ENCODE assay signal across 26 cellular contexts in genomic region chr13:28447989-28448388, GRCh38. TPM values are rescaled to one million over a fixed set of nuclear protein-coding genes. Genes with fewer than 3 reads are reported as not detected.
A peak's percentile ranks its signal among the peaks of the same experiment; 100 is the strongest.
DNase-seq lines count a peak whose midpoint lies in the region; ATAC-seq, FAIRE-seq and TF ChIP-seq lines count a peak whose summit lies in the region.
"Had no signal": no experiment of that assay in that cellular context is flagged by ENCODE, and none has a peak within 500 bp of the region (broad histone marks: within the 10 kb centered on the region; RNA-seq: fewer than 3 reads in every experiment).

No MANE protein-coding gene starts in this region.

- H4K20me1 ChIP-seq in HepG2 (ENCODE audit: insufficient read depth, low read length) (no peaks in the 10 kb centered on the region), GM12878 (ENCODE audit: control insufficient read depth, insufficient read depth) (no peaks in the 10 kb centered on the region), H1 (replicated peaks in 1 of 2; ENCODE audit: control insufficient read depth in 1 of 2, insufficient read depth in 2 of 2, low read length in 2 of 2) (no peaks in the 10 kb centered on the region), smooth muscle cell (ENCODE audit: low read depth) (peaks cover 96% of the 10 kb centered on the region)
- H4K20me1 ChIP-seq: BLaER1 treated with 17β-estradiol and CSF1 and Interleukin-3, amounts not matched to agents 10 nM and 100 nM had no signal

- H3K4me3 ChIP-seq in HepG2 (replicated peaks in 1 of 3; ENCODE audit: insufficient read depth in 1 of 3, low read depth in 2 of 3, low read length in 3 of 3), result no peak overlapping the region
- no peak overlapping the region for H3K4me3 ChIP-seq in right lobe of liver
- no peak overlapping the region for H3K4me3 ChIP-seq in GM12878
- peak overlapping the region in 1 of 4 experiments; percentile 2; a peak in 1 of 8 replicates for H3K4me3 ChIP-seq in H1 (ENCODE audit: extremely low read depth in 1 of 4, insufficient read depth in 2 of 4, low read depth in 3 of 4, low read length in 4 of 4)
- H3K4me3 ChIP-seq in smooth muscle cell, result no peak overlapping the region
- H3K4me3 ChIP-seq: A549; BLaER1 treated with 17β-estradiol and CSF1 and Interleukin-3, amounts not matched to agents 10 nM and 100 nM had no signal

- H3K23me2 ChIP-seq in H1 (ENCODE audit: low read depth, low read length), result no peaks in the 10 kb centered on the region

- H3F3A ChIP-seq in smooth muscle cell (ENCODE audit: low read depth), result peaks cover 59% of the 10 kb centered on the region

- TF ChIP-seq POLR2A in HepG2 (IDR thresholded peaks at IDR 0.05; ENCODE audit: insufficient read depth in 1 of 2, low read depth in 2 of 2, low read length in 2 of 2) (no peak), right lobe of liver (IDR thresholded peaks at IDR 0.05) (no peak), GM12878 (IDR thresholded peaks at IDR 0.05; ENCODE audit: low read depth, low read length) (no peak), H1 (IDR thresholded peaks at IDR 0.05; ENCODE audit: control extremely low read depth in 1 of 2, low read depth in 2 of 2, low read length in 2 of 2) (no peak)

- H4K91ac ChIP-seq in H1 (replicated peaks; ENCODE audit: insufficient read length, low read length), result no peak overlapping the region

- H3K27ac ChIP-seq in HepG2 (ENCODE audit: extremely low read length, insufficient read depth, low read length) (no peak overlapping the region), right lobe of liver (no peak overlapping the region), GM12878 (ENCODE audit: control insufficient read depth, insufficient read depth) (no peak overlapping the region), H1 (ENCODE audit: low read depth, low read length) (no peak overlapping the region), smooth muscle cell (ENCODE audit: low read depth) (peak overlapping the region; percentile 37)
- H3K27ac ChIP-seq: 22Rv1; A549; BLaER1 treated with 17β-estradiol and CSF1 and Interleukin-3, amounts not matched to agents 10 nM and 100 nM; C4-2B had no signal

- H3K14ac ChIP-seq in H1 (ENCODE audit: insufficient read length), result no peak overlapping the region

- H2BK5ac ChIP-seq in H1 (ENCODE audit: low read depth, low read length), result no peak overlapping the region

- no peak overlapping the region for H3K56ac ChIP-seq in H1 (replicated peaks; ENCODE audit: insufficient read length, low read depth, low read length)

- no peak overlapping the region for H2BK120ac ChIP-seq in H1 (replicated peaks; ENCODE audit: low read depth, low read length)

- H3K18ac ChIP-seq in H1 (ENCODE audit: extremely low read depth, low read length), result no peak overlapping the region

- no TSS peak for BruUV-seq in HepG2 (replicated peaks; lab: Mats Ljungman, UMichigan)
- no TSS peak for BruUV-seq in GM12878 (replicated peaks; lab: Mats Ljungman, UMichigan)

- H3K9me3 ChIP-seq in HepG2 (ENCODE audit: low read length) (peaks cover 4% of the 10 kb centered on the region; the same call in 1 of the 2 replicates), right lobe of liver (no peaks in the 10 kb centered on the region), GM12878 (replicated peaks; ENCODE audit: control insufficient read depth, insufficient read depth, low read length) (0 out of 3 replicates have a peak, but pooled peaks cover 3% of the 10 kb centered on the region), H1 (ENCODE audit: insufficient read depth in 2 of 2, low read depth in 1 of 2, low read length in 1 of 2) (peaks cover 14 to 15% of the 10 kb centered on the region in 2 experiments), smooth muscle cell (replicated peaks; ENCODE audit: low read depth) (no peaks in the 10 kb centered on the region)
- H3K9me3 ChIP-seq: A549 had no signal

- H3K27me3 ChIP-seq in HepG2 (ENCODE audit: control insufficient read depth in 1 of 2, insufficient read depth in 2 of 2, low read length in 2 of 2), result no peaks in the 10 kb centered on the region
- no peaks in the 10 kb centered on the region for H3K27me3 ChIP-seq in right lobe of liver
- H3K27me3 ChIP-seq in GM12878 (replicated peaks in 1 of 2; ENCODE audit: control insufficient read depth in 2 of 2, insufficient read depth in 2 of 2, low read length in 1 of 2), result no peaks in the 10 kb centered on the region
- H3K27me3 ChIP-seq in H1 (replicated peaks in 1 of 4; ENCODE audit: control insufficient read depth in 3 of 4, extremely low read depth in 1 of 4, insufficient read depth in 3 of 4, low read length in 3 of 4), result no peaks in the 10 kb centered on the region
- no peaks in the 10 kb centered on the region for H3K27me3 ChIP-seq in smooth muscle cell (ENCODE audit: low read depth)
- H3K27me3 ChIP-seq: BLaER1 treated with 17β-estradiol and CSF1 and Interleukin-3, amounts not matched to agents 10 nM and 100 nM had no signal

- DNase-seq in HepG2 (ENCODE audit: low spot score) (no peak), right lobe of liver (no peak), GM12878 (ENCODE audit: low read depth, low spot score) (no peak), H1 (ENCODE audit: low read depth in 1 of 2, low spot score in 2 of 2) (no peak), smooth muscle cell (lab: John Stamatoyannopoulos, UW; ENCODE audit: unreplicated experiment) (no peak), CD1c-positive myeloid dendritic cell (ENCODE audit: extremely low spot score) (no peak)
- no peak for DNase-seq in NK-92 treated with Interleukin-12 subunit alpha and Interleukin-12 subunit beta, amount 100 ng/mL, for 24 hours (lab: John Stamatoyannopoulos, UW)
- DNase-seq: AML-193; CD4-positive, alpha-beta memory T cell; CD4-positive, CD25-positive, alpha-beta regulatory T cell; CD8-positive, alpha-beta memory T cell; COR-L47; DMS 273 treated with DMSO at 0.1 percent for 48 hours; DMS153; DMS53; DMS79; DND-41; EL; GDM1 had no signal

- TF ChIP-seq EP300 in HepG2 (IDR thresholded peaks at IDR 0.05; ENCODE audit: low read depth in 2 of 2, low read length in 2 of 2), result no peak
- TF ChIP-seq EP300 in HepG2 (CRISPR knock-in tag; IDR thresholded peaks at IDR 0.05; ENCODE audit: borderline replicate concordance), result no peak
- no peak for TF ChIP-seq EP300 in GM12878 (IDR thresholded peaks at IDR 0.05; ENCODE audit: borderline replicate concordance in 1 of 2, control insufficient read depth in 1 of 2, low read depth in 2 of 2, low read length in 2 of 2)
- TF ChIP-seq EP300 in H1 (IDR thresholded peaks at IDR 0.05; ENCODE audit: borderline replicate concordance in 1 of 2, low read depth in 2 of 2, low read length in 2 of 2), result no peak

- ATAC-seq in HepG2, result no peak
- ATAC-seq in right lobe of liver, result no peak
- ATAC-seq in GM12878, result no peak
- no peak for ATAC-seq in GM19023 (IDR thresholded peaks at IDR 0.05; ENCODE audit: unreplicated experiment)
- ATAC-seq: A549 had no signal

- in situ Hi-C loops in HepG2 (cut with HindIII; ENCODE audit: extremely low pct_ligation_motif_present, low pct_unique_long_range_greater_than_20kb) (no loop called here), GM12878 (cut with MboI) (no loop called here)

- H2AK5ac ChIP-seq in H1 (ENCODE audit: low read depth, low read length), result no peak overlapping the region

- H3K79me2 ChIP-seq in HepG2 (ENCODE audit: insufficient read depth, low read length) (no peaks in the 10 kb centered on the region), GM12878 (ENCODE audit: control insufficient read depth, insufficient read depth, low read length) (no peaks in the 10 kb centered on the region), H1 (ENCODE audit: control insufficient read depth in 1 of 2, insufficient read depth in 2 of 2, low read length in 2 of 2) (peaks cover 0 to 81% of the 10 kb centered on the region in 2 experiments; a peak in 2 of 4 replicates), smooth muscle cell (ENCODE audit: low read depth) (peaks cover 90% of the 10 kb centered on the region)

- no peak overlapping the region for H2BK15ac ChIP-seq in H1 (ENCODE audit: low read length)

- H3K36me3 ChIP-seq in HepG2 (replicated peaks in 1 of 2; ENCODE audit: control insufficient read depth in 1 of 2, insufficient read depth in 2 of 2, low read length in 2 of 2) (no peaks in the 10 kb centered on the region), right lobe of liver (no peaks in the 10 kb centered on the region), GM12878 (ENCODE audit: control insufficient read depth in 2 of 2, insufficient read depth in 2 of 2, low read length in 1 of 2) (no peaks in the 10 kb centered on the region), H1 (ENCODE audit: control insufficient read depth in 2 of 4, insufficient read depth in 4 of 4, low read length in 3 of 4) (peaks cover 0 to 53% (median 28%) of the 10 kb centered on the region in 4 experiments; a peak in 5 of 8 replicates), smooth muscle cell (ENCODE audit: low read depth) (peaks cover 35% of the 10 kb centered on the region)

- no peaks in the 10 kb centered on the region for H3K4me1 ChIP-seq in HepG2 (ENCODE audit: insufficient read depth, low read length)
- no peaks in the 10 kb centered on the region for H3K4me1 ChIP-seq in right lobe of liver
- H3K4me1 ChIP-seq in GM12878 (ENCODE audit: control insufficient read depth, insufficient read depth, low read length), result peaks cover 4% of the 10 kb centered on the region
- peaks cover 2 to 12% (median 8%) of the 10 kb centered on the region in 4 experiments for H3K4me1 ChIP-seq in H1 (replicated peaks in 1 of 4; ENCODE audit: control insufficient read depth in 3 of 4, insufficient read depth in 4 of 4, low read length in 3 of 4)
- H3K4me1 ChIP-seq in smooth muscle cell (ENCODE audit: low read depth), result no peaks in the 10 kb centered on the region
- H3K4me1 ChIP-seq: A549 had no signal

- H2AFZ ChIP-seq in HepG2 (ENCODE audit: low read length) (no peak overlapping the region), GM12878 (ENCODE audit: control insufficient read depth, low read depth, low read length) (no peak overlapping the region), H1 (ENCODE audit: low read length) (no peak overlapping the region), smooth muscle cell (ENCODE audit: low read depth) (no peak overlapping the region)

- H4K5ac ChIP-seq in H1 (ENCODE audit: insufficient read length, low read depth, low read length), result no peak overlapping the region

- H3K4me2 ChIP-seq in HepG2 (ENCODE audit: low read depth, low read length) (no peak overlapping the region), GM12878 (ENCODE audit: control insufficient read depth, insufficient read depth) (no peak overlapping the region), H1 (ENCODE audit: insufficient read depth in 1 of 2, low read depth in 2 of 2, low read length in 2 of 2) (no peak overlapping the region), smooth muscle cell (no peak overlapping the region)
- H3K4me2 ChIP-seq: A549; BLaER1 treated with 17β-estradiol and CSF1 and Interleukin-3, amounts not matched to agents 10 nM and 100 nM had no signal

- H3K79me1 ChIP-seq in H1 (ENCODE audit: low read depth, low read length), result peaks cover 5% of the 10 kb centered on the region; the same call in 1 of the 2 replicates

- FAIRE-seq in HepG2 (lab: Jason Lieb, UNC) (no peak), GM12878 (lab: Jason Lieb, UNC) (peak; percentile 41), H1 (lab: Jason Lieb, UNC) (peak; percentile 52)
- FAIRE-seq: A549, GM12891 had no signal

- H3K9ac ChIP-seq in HepG2 (ENCODE audit: insufficient read depth, low read depth, low read length) (no peak overlapping the region), GM12878 (ENCODE audit: control insufficient read depth, insufficient read depth, low read length) (no peak overlapping the region), H1 (replicated peaks in 1 of 4; ENCODE audit: extremely low read depth in 1 of 4, low read depth in 3 of 4, low read length in 3 of 4) (no peak overlapping the region), smooth muscle cell (ENCODE audit: low read depth) (no peak overlapping the region)
- H3K9ac ChIP-seq: BLaER1 treated with 17β-estradiol and CSF1 and Interleukin-3, amounts not matched to agents 10 nM and 100 nM had no signal

- intact Hi-C loops in HepG2 (cut with micrococcal nuclease; ENCODE audit: unreplicated experiment) (no loop called here), right lobe of liver (cut with DNase I) (no loop called here), GM12878 (cut with micrococcal nuclease; ENCODE audit: unreplicated experiment) (no loop called here)

- H2BK20ac ChIP-seq in H1 (ENCODE audit: low read length), result no peak overlapping the region

- TF ChIP-seq RAD21 in HepG2 (CRISPR knock-in tag; IDR thresholded peaks at IDR 0.05), result no peak
- TF ChIP-seq RAD21 in GM12878 (IDR thresholded peaks at IDR 0.05; ENCODE audit: insufficient read depth, low read depth, low read length), result no peak
- TF ChIP-seq RAD21 in H1 (IDR thresholded peaks at IDR 0.05 in 1 of 2, conservative IDR thresholded peaks at IDR 0.05 in 1 of 2; ENCODE audit: low read depth in 2 of 2, low read length in 2 of 2), result no peak

- no peak overlapping the region for H3K23ac ChIP-seq in H1 (ENCODE audit: insufficient read length)

- POLR2A ChIA-PET in HepG2 (lab: Yijun Ruan, JAX) (no interaction called here), GM12878 (lab: Charles Lee) (interaction anchor here (0.5 to 0.6 kb wide), 2 partner anchors 9 to 57 kb away, joined by 3 to 5 read pairs; no protein-coding TSS in a partner anchor), H1 (lab: Charles Lee; ENCODE audit: partially characterized antibody) (interaction anchor here (1.1 kb wide), 3 partner anchors 9 to 47 kb away, joined by 3 to 4 read pairs (median 3); partner anchors contain the start of gene FLT1)

- CTCF ChIA-PET in HepG2 (lab: Yijun Ruan, JAX; ENCODE audit: low intra/inter-chr PET ratio, low total read pairs) (no interaction called here), GM12878 (lab: Yijun Ruan, JAX) (no interaction called here), H1 (lab: Charles Lee; ENCODE audit: partially characterized antibody) (interaction anchor here (2.0 kb wide), 1 partner anchor 9 kb away, joined by 7 read pairs; no protein-coding TSS in a partner anchor)

- H4K8ac ChIP-seq in H1 (ENCODE audit: extremely low read depth, insufficient read depth, low read length), result no peak overlapping the region

- SMC1A ChIA-PET in GM12878 (lab: Charles Lee; ENCODE audit: uncharacterized antibody, unreplicated experiment), result interaction anchor here (0.6 kb wide), 1 partner anchor 13 kb away, joined by 3 read pairs; no protein-coding TSS in a partner anchor

- TF ChIP-seq CTCF in HepG2 (CRISPR knock-in tag; IDR thresholded peaks at IDR 0.05) (no peak), right lobe of liver (IDR thresholded peaks at IDR 0.05) (no peak), GM12878 (IDR thresholded peaks at IDR 0.05 in 2 of 3, conservative IDR thresholded peaks at IDR 0.05 in 1 of 3; ENCODE audit: control insufficient read depth in 2 of 3, extremely low read depth in 1 of 3, insufficient read depth in 1 of 3, low read depth in 3 of 3, low read length in 3 of 3) (no peak), H1 (IDR thresholded peaks at IDR 0.05; ENCODE audit: control extremely low read depth in 1 of 3, insufficient read depth in 1 of 3, low read depth in 1 of 3, low read length in 3 of 3) (no peak), smooth muscle cell (IDR thresholded peaks at IDR 0.05; ENCODE audit: borderline replicate concordance, insufficient read depth, poor library complexity, severe bottlenecking) (no peak)

- RAD21 ChIA-PET in GM12878 (lab: Charles Lee; ENCODE audit: unreplicated experiment), result interaction anchor here (0.6 kb wide), 1 partner anchor 79 kb away, joined by 3 read pairs; no protein-coding TSS in a partner anchor

- no peak overlapping the region for H2BK12ac ChIP-seq in H1 (ENCODE audit: low read depth, low read length)

- no peak overlapping the region for H3K4ac ChIP-seq in H1 (replicated peaks; ENCODE audit: insufficient read length, low read depth, low read length)

RNA-seq across cellular contexts. Expression of gene FLT1, which starts 46.9 kb away (rescaled TPM):
- total RNA-seq in HepG2 (2016; rRNA removed; fragmentation: Illumina TruSeq; extraction: Trizol), result 0.02 TPM in 1 of 2 replicates, not detected in the other
- not detected in 2 replicates for total RNA-seq in HepG2 (2016; cell fraction: cytosol; rRNA removed; fragmentation: Illumina TruSeq; extraction: Trizol; ENCODE audit: low read depth)
- not detected in 2 replicates for total RNA-seq in HepG2 (2016; cell fraction: insoluble cytoplasmic fraction; rRNA removed; fragmentation: Illumina TruSeq; extraction: Trizol)
- not detected in 2 replicates for total RNA-seq in HepG2 (2016; cell fraction: membrane; rRNA removed; fragmentation: Illumina TruSeq; extraction: Trizol)
- total RNA-seq in HepG2 (2016; cell fraction: nucleus; rRNA removed; fragmentation: Illumina TruSeq; extraction: Trizol), result not detected in 2 replicates
- polyA plus RNA-seq in HepG2 (2011; rRNA removed), result not detected in 2 replicates
- 0.03 TPM in 1 of 2 replicates, not detected in the other for polyA plus RNA-seq in HepG2 (2011; cell fraction: cytosol; rRNA removed)
- polyA plus RNA-seq in HepG2 (2011; cell fraction: nucleus; rRNA removed), result not detected in 2 replicates
- polyA plus RNA-seq in HepG2 (2012), result not detected in 2 replicates
- polyA plus RNA-seq in HepG2 (2016; cell fraction: cytosol; fragmentation: Illumina TruSeq; extraction: Trizol; ENCODE audit: low read depth), result not detected in 2 replicates
- polyA plus RNA-seq in HepG2 (2016; cell fraction: insoluble cytoplasmic fraction; fragmentation: Illumina TruSeq; extraction: Trizol; ENCODE audit: low read depth), result not detected in 2 replicates
- not detected in 2 replicates for polyA plus RNA-seq in HepG2 (2016; cell fraction: membrane; fragmentation: Illumina TruSeq; extraction: Trizol; ENCODE audit: low read depth)
- polyA plus RNA-seq in HepG2 (2016; cell fraction: nucleus; fragmentation: Illumina TruSeq; extraction: Trizol; ENCODE audit: insufficient read depth, low read depth), result not detected in 2 replicates
- not detected in 2 replicates for polyA minus RNA-seq in HepG2 (2011; rRNA and poly(A)+ RNA removed; ENCODE audit: low replicate concordance)
- not detected in 2 replicates for polyA minus RNA-seq in HepG2 (2011; cell fraction: cytosol; rRNA and poly(A)+ RNA removed)
- polyA minus RNA-seq in HepG2 (2011; cell fraction: nucleus; rRNA and poly(A)+ RNA removed), result not detected in 2 replicates
- 10 to 100 TPM; 10.6 to 66.4 (median 20.5) TPM for total RNA-seq in right lobe of liver
- 9.2 and 9.6 TPM in 2 replicates for total RNA-seq in GM12878 (2013; cell fraction: nucleolus; rRNA removed)
- 0.68 and 1.2 TPM in 2 replicates for total RNA-seq in GM12878 (2014; rRNA removed)
- total RNA-seq in GM12878 (2014; rRNA removed; fragmentation: Illumina TruSeq; extraction: Trizol), result 1.5 and 1.6 TPM in 2 replicates
- total RNA-seq in GM12878 (2021), result 0.87 and 1.2 TPM in 2 replicates
- polyA plus RNA-seq in GM12878 (2011; ENCODE audit: low read depth), result 0.79 TPM
- 5.6 and 8.6 TPM in 2 replicates for polyA plus RNA-seq in GM12878 (2011; rRNA removed)
- polyA plus RNA-seq in GM12878 (2011; cell fraction: cytosol; rRNA removed), result 2.8 and 2.9 TPM in 2 replicates
- polyA plus RNA-seq in GM12878 (2011; cell fraction: nucleus; rRNA removed), result 4.7 and 5.0 TPM in 2 replicates
- polyA plus RNA-seq in GM12878 (2012), result 1.1 and 2.4 TPM in 2 replicates
- 1.1 TPM in 2 replicates for polyA plus RNA-seq in GM12878 (2014; fragmentation: Illumina TruSeq; extraction: Trizol)
- polyA plus RNA-seq in GM12878 (2014; fragmentation: Nextera tagmentation; extraction: Ambion mirVana), result under 1 TPM; 0.55 to 0.60 TPM
- 0.81 and 1.2 TPM in 2 replicates for polyA plus RNA-seq in GM12878 (2014; rRNA removed)
- polyA plus RNA-seq in GM12878 (2016; fragmentation: Nextera tagmentation; extraction: Ambion mirVana), result under 1 TPM; 0.82 to 0.87 TPM
- polyA minus RNA-seq in GM12878 (2011; rRNA and poly(A)+ RNA removed), result 7.6 and 13.3 TPM in 2 replicates
- 3.0 and 4.4 TPM in 2 replicates for polyA minus RNA-seq in GM12878 (2011; cell fraction: cytosol; rRNA and poly(A)+ RNA removed)
- 4.4 and 5.3 TPM in 2 replicates for polyA minus RNA-seq in GM12878 (2011; cell fraction: nucleus; rRNA and poly(A)+ RNA removed)
- total RNA-seq in H1 (2021; fragmentation: NEBNext Ultra II Directional; extraction: Animal tissue kit (Norgen Biotek cat#: 25700)), result 82.1 and 90.2 TPM in 2 replicates
- 19.7 and 25.3 TPM in 2 replicates for polyA plus RNA-seq in H1 (2011; rRNA removed)
- 23.1 TPM for polyA plus RNA-seq in H1 (2011; cell fraction: cytosol; rRNA removed)
- polyA plus RNA-seq in H1 (2011; cell fraction: nucleus; rRNA removed), result 64.4 TPM
- 31.7 to 56.7 TPM (median 41.7 TPM) in 4 replicates for polyA plus RNA-seq in H1 (2012, experiment 1 of 2)
- 3.4 TPM for polyA plus RNA-seq in H1 (2012, experiment 2 of 2)
- polyA plus RNA-seq in H1 (2013, experiment 1 of 2), result 79.6 TPM
- polyA plus RNA-seq in H1 (2013, experiment 2 of 2), result 76.6 TPM
- 73.4 and 80.6 TPM in 2 replicates for polyA minus RNA-seq in H1 (2011; rRNA and poly(A)+ RNA removed)
- polyA minus RNA-seq in H1 (2011; cell fraction: cytosol; rRNA and poly(A)+ RNA removed), result 41.2 TPM
- 70.9 TPM for polyA minus RNA-seq in H1 (2011; cell fraction: nucleus; rRNA and poly(A)+ RNA removed)
- total RNA-seq in smooth muscle cell, result 738 and 786 TPM in 2 replicates
- 329 and 495 TPM in 2 replicates for polyA plus RNA-seq in smooth muscle cell
- total RNA-seq: G401 had no signal
- polyA plus RNA-seq: A549; CD8-positive, alpha-beta memory T cell had no signal
